16 cellular contexts compared by ENCODE assay signal in genomic region chr2:176669398-176670174, GRCh38.
DNase-seq lines count a peak whose midpoint lies in the region; ATAC-seq, FAIRE-seq and TF ChIP-seq lines count a peak whose summit lies in the region.
"Had no signal": no experiment of that assay in that cellular context is flagged by ENCODE, and none has a peak within 500 bp of the region (broad histone marks: within the 10 kb centered on the region; RNA-seq: fewer than 3 reads in every experiment).

No MANE protein-coding gene starts in this region.

- peak overlapping the region; percentile 60 for H3K9ac ChIP-seq in KMS-11
- no peak overlapping the region for H3K9ac ChIP-seq in HepG2 (ENCODE audit: insufficient read depth, low read depth, low read length)

- H3K36me3 ChIP-seq in GM06990 (ENCODE audit: control insufficient read depth, insufficient read depth, low read length) (no peaks in the 10 kb centered on the region), KMS-11 (ENCODE audit: insufficient read depth) (no peaks in the 10 kb centered on the region), left lung (no peaks in the 10 kb centered on the region), HepG2 (replicated peaks in 1 of 2; ENCODE audit: control insufficient read depth in 1 of 2, insufficient read depth in 2 of 2, low read length in 2 of 2) (no peaks in the 10 kb centered on the region)

- H3K4me3 ChIP-seq in GM06990 (replicated peaks; ENCODE audit: low read depth, low read length) (no peak overlapping the region), KMS-11 (IDR thresholded peaks at IDR 0.05; ENCODE audit: insufficient read depth, low read depth, low read length) (peak overlapping the region; percentile 60), left lung (no peak overlapping the region), HepG2 (replicated peaks in 1 of 3; ENCODE audit: insufficient read depth in 1 of 3, low read depth in 2 of 3, low read length in 3 of 3) (no peak overlapping the region)

- in situ Hi-C loops in HepG2 (cut with HindIII; ENCODE audit: extremely low pct_ligation_motif_present, low pct_unique_long_range_greater_than_20kb) = loop anchor here (25.0 kb wide), 1 partner anchor 982 kb away; no protein-coding TSS in a partner anchor

- no peak for TF ChIP-seq POLR2A in HepG2 (IDR thresholded peaks at IDR 0.05; ENCODE audit: insufficient read depth in 1 of 2, low read depth in 2 of 2, low read length in 2 of 2)

- H2AFZ ChIP-seq in KMS-11 (ENCODE audit: low read depth) (peak overlapping the region; percentile 88), HepG2 (ENCODE audit: low read length) (no peak overlapping the region)

- TF ChIP-seq CTCF in GM06990 (IDR thresholded peaks at IDR 0.05; ENCODE audit: insufficient read depth, low read length, poor library complexity, severe bottlenecking) (no peak), KMS-11 (conservative IDR thresholded peaks at IDR 0.05; ENCODE audit: low read depth, low read length) (no peak), left lung (IDR thresholded peaks at IDR 0.05) (no peak), HepG2 (CRISPR knock-in tag; IDR thresholded peaks at IDR 0.05) (no peak)

- peaks cover 34% of the 10 kb centered on the region for H3K4me1 ChIP-seq in KMS-11 (ENCODE audit: low read depth, poor library complexity, severe bottlenecking)
- no peaks in the 10 kb centered on the region for H3K4me1 ChIP-seq in left lung
- no peaks in the 10 kb centered on the region for H3K4me1 ChIP-seq in HepG2 (ENCODE audit: insufficient read depth, low read length)

- CTCF ChIA-PET in HepG2 (lab: Yijun Ruan, JAX; ENCODE audit: low intra/inter-chr PET ratio, low total read pairs) = no interaction called here

- no peaks in the 10 kb centered on the region for H3K79me2 ChIP-seq in KMS-11 (ENCODE audit: insufficient read depth, low read depth)
- no peaks in the 10 kb centered on the region for H3K79me2 ChIP-seq in HepG2 (ENCODE audit: insufficient read depth, low read length)

- peak overlapping the region; percentile 93 for H3K4me2 ChIP-seq in KMS-11
- no peak overlapping the region for H3K4me2 ChIP-seq in HepG2 (ENCODE audit: low read depth, low read length)

- H4K20me1 ChIP-seq in KMS-11 (ENCODE audit: insufficient read depth) (no peaks in the 10 kb centered on the region), HepG2 (ENCODE audit: insufficient read depth, low read length) (no peaks in the 10 kb centered on the region)

- H3K27ac ChIP-seq in KMS-11 (peak overlapping the region; percentile 93), left lung (no peak overlapping the region), HepG2 (ENCODE audit: extremely low read length, insufficient read depth, low read length) (no peak overlapping the region)

- DNase-seq in GM06990 (ENCODE audit: extremely low read depth, insufficient read length) (peak; percentile 24), left lung (no peak), HepG2 (ENCODE audit: low spot score) (no peak), NCI-H2171 treated with DMSO at 0.1 percent for 48 hours (lab: John Stamatoyannopoulos, UW) (no peak), HPDE6-E6E7 (ENCODE audit: extremely low spot score) (no peak)
- DNase-seq: activated CD4-positive, alpha-beta T cell treated with anti-CD3 and anti-CD28 coated beads, Interleukin-2, amount 50 U/mL, for 1 hour; kidney glomerular epithelial cell; naive B cell; NCI-H1092 treated with DMSO at 0.1 percent for 48 hours; NCI-H446; small intestine had no signal

- TF ChIP-seq EP300 in HepG2 (IDR thresholded peaks at IDR 0.05; ENCODE audit: low read depth in 2 of 2, low read length in 2 of 2) = no peak
- TF ChIP-seq EP300 in HepG2 (CRISPR knock-in tag; IDR thresholded peaks at IDR 0.05; ENCODE audit: borderline replicate concordance) = no peak

- POLR2A ChIA-PET in HepG2 (lab: Yijun Ruan, JAX) = no interaction called here

- H3K27me3 ChIP-seq in GM06990 (replicated peaks; ENCODE audit: control insufficient read depth, insufficient read depth, low read length) = no peaks in the 10 kb centered on the region
- no peaks in the 10 kb centered on the region for H3K27me3 ChIP-seq in KMS-11 (ENCODE audit: insufficient read depth, low read depth)
- peaks cover 0 to 11% of the 10 kb centered on the region in 2 donors for H3K27me3 ChIP-seq in left lung
- peaks cover 0 to 8% of the 10 kb centered on the region in 2 experiments; a peak in 1 of 5 replicates for H3K27me3 ChIP-seq in HepG2 (ENCODE audit: control insufficient read depth in 1 of 2, insufficient read depth in 2 of 2, low read length in 2 of 2)

- no peaks in the 10 kb centered on the region for H3K9me3 ChIP-seq in left lung
- H3K9me3 ChIP-seq in HepG2 (ENCODE audit: low read length) = no peaks in the 10 kb centered on the region

- BruUV-seq in HepG2 (replicated peaks; lab: Mats Ljungman, UMichigan) = no TSS peak

- FAIRE-seq in HepG2 (lab: Jason Lieb, UNC) = no peak
- FAIRE-seq: D721Med, small intestine had no signal

- intact Hi-C loops in left lung (cut with DNase I) = no loop called here
- intact Hi-C loops in HepG2 (cut with micrococcal nuclease; ENCODE audit: unreplicated experiment) = no loop called here

- no peak for TF ChIP-seq RAD21 in HepG2 (CRISPR knock-in tag; IDR thresholded peaks at IDR 0.05)

- WGBS in HepG2 (ENCODE audit: low lambda C conversion rate) = under 1% methylated on average over 5 of the region's 5 CpGs

- peak; percentile 55 for ATAC-seq in GM21515 (IDR thresholded peaks at IDR 0.05; ENCODE audit: unreplicated experiment)
- ATAC-seq in left lung = peak; percentile 35
- ATAC-seq in HepG2 = no peak
- ATAC-seq in GM21825 (IDR thresholded peaks at IDR 0.05; ENCODE audit: unreplicated experiment) = no peak
- ATAC-seq: activated T-helper 17 cell treated with anti-CD3 and anti-CD28 coated beads, Interleukin-2, amount 50 U/mL, for 72 hours had no signal

TF ChIP-seq in HepG2, 621 proteins besides CTCF, POLR2A, EP300 and RAD21:
- no peak for TF ChIP-seq ZBED4 (CRISPR knock-in tag; IDR thresholded peaks at IDR 0.05; ENCODE audit: borderline replicate concordance)
- no peak for TF ChIP-seq CBX2 (IDR thresholded peaks at IDR 0.05; ENCODE audit: low read depth, low read length)
- no peak for TF ChIP-seq CBX2 (CRISPR knock-in tag; IDR thresholded peaks at IDR 0.05; ENCODE audit: low read depth)
- no peak for TF ChIP-seq THAP7 (CRISPR knock-in tag; IDR thresholded peaks at IDR 0.05)
- no peak for TF ChIP-seq CEBPB (IDR thresholded peaks at IDR 0.05; ENCODE audit: borderline replicate concordance, low read depth, low read length)
- no peak for TF ChIP-seq SRSF4 (IDR thresholded peaks at IDR 0.05; ENCODE audit: low read depth, low read length, poor library complexity, severe bottlenecking)
- TF ChIP-seq KDM1A (CRISPR knock-in tag; IDR thresholded peaks at IDR 0.05) = no peak
- no peak for TF ChIP-seq ZBTB20 (CRISPR knock-in tag; IDR thresholded peaks at IDR 0.05; ENCODE audit: borderline replicate concordance, low read depth)
- no peak for TF ChIP-seq HMGXB4 (CRISPR knock-in tag; IDR thresholded peaks at IDR 0.05; ENCODE audit: borderline replicate concordance in 1 of 2, low read depth in 1 of 2)
- TF ChIP-seq ZNF251 (CRISPR knock-in tag; IDR thresholded peaks at IDR 0.05) = no peak
- TF ChIP-seq ETV5 (CRISPR knock-in tag; IDR thresholded peaks at IDR 0.05; ENCODE audit: borderline replicate concordance) = no peak

Comparison
In these comparisons a context has a peak if more than half of its experiments do, and no peak if none do; other contexts are left out.
1. ATAC-seq: peak in GM21515 (single experiment) and left lung (single experiment); none in HepG2 (single experiment) and GM21825 (single experiment).